ENCODE assay signal across 1 cellular context in the genomic region with DNA sequence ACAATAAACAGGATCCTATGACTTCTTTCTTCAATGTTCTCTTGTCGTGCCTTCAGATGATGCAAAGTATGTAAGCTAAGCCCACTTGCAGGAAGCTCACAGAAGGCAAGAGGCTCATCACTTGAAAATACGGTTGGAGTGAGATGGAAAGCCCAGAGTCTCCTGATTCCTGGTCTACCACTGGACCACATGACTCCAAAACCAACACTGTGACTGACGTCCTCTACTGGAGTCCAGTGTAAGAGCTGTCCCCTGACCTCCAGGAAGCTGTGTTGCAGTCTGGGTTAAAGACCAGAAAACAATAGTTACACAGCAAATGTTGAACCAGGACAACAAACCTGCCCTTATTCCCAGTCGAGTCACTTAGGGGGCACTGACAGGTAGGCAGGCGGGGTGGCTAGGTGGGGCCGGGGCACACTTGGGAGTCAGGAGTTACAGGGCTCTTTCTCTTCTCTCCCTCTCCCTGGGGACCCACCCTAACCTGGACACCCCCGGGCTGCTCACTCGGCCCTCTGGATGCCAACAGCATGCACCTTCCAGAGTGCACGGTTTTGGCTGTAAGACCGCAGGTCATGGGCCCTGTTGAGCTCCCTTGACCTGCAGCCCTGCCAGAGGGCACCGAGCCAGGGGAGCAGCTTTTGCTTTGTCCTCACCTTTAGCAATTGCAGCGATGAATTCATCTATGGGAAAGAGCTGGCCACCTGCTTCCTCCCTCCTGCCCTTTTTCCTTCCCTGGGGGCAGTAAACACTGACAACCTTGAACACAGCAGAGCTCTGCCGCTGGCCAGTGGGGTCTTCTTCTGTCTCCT.
TF ChIP-seq lines count a peak whose summit lies in the region.

No MANE protein-coding gene starts in this region.

TF ChIP-seq in HepG2, 621 proteins besides CTCF, POLR2A, EP300 and RAD21 (continued from another document and continues in another):
- TF ChIP-seq, protein P1, sequence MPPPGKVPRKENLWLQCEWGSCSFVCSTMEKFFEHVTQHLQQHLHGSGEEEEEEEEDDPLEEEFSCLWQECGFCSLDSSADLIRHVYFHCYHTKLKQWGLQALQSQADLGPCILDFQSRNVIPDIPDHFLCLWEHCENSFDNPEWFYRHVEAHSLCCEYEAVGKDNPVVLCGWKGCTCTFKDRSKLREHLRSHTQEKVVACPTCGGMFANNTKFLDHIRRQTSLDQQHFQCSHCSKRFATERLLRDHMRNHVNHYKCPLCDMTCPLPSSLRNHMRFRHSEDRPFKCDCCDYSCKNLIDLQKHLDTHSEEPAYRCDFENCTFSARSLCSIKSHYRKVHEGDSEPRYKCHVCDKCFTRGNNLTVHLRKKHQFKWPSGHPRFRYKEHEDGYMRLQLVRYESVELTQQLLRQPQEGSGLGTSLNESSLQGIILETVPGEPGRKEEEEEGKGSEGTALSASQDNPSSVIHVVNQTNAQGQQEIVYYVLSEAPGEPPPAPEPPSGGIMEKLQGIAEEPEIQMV (CRISPR knock-in tag; IDR thresholded peaks at IDR 0.05; ENCODE audit: low read depth) = peak; percentile 74; the same call in 1 of the 2 replicates
- TF ChIP-seq POLR2AphosphoS5 (IDR thresholded peaks at IDR 0.05; ENCODE audit: low read depth, low read length) (peak; percentile 64; the same call in 1 of the 2 replicates), FOXO1 (CRISPR knock-in tag; IDR thresholded peaks at IDR 0.05) (peak; percentile 70; the same call in 1 of the 2 replicates), RBAK (CRISPR knock-in tag; IDR thresholded peaks at IDR 0.05) (peak; percentile 11; the same call in 1 of the 2 replicates), TEAD3 (CRISPR knock-in tag; optimal IDR thresholded peaks at IDR 0.05; ENCODE audit: borderline replicate concordance) (no peak), ZNF235 (CRISPR knock-in tag; IDR thresholded peaks at IDR 0.05; ENCODE audit: borderline replicate concordance) (peak; percentile 32; the same call in 1 of the 2 replicates), RARA (CRISPR knock-in tag; IDR thresholded peaks at IDR 0.05) (peak; percentile 92), ZNF124 (CRISPR knock-in tag; IDR thresholded peaks at IDR 0.05) (no peak), HNF4G (IDR thresholded peaks at IDR 0.05; ENCODE audit: borderline replicate concordance, low read depth, low read length) (0 out of 2 replicates have a peak, but pooled peaks have one; percentile 47), HNF4G (CRISPR knock-in tag; IDR thresholded peaks at IDR 0.05; ENCODE audit: borderline replicate concordance, low read depth) (peak; percentile 62; the same call in 1 of the 2 replicates), NR2C2 (CRISPR knock-in tag; IDR thresholded peaks at IDR 0.05; ENCODE audit: borderline replicate concordance) (peak; percentile 56; the same call in 1 of the 2 replicates), MIXL1 (CRISPR knock-in tag; IDR thresholded peaks at IDR 0.05) (no peak; the same call in 1 of the 2 replicates), ZNF468 (CRISPR knock-in tag; IDR thresholded peaks at IDR 0.05) (no peak), MXD4 (CRISPR knock-in tag; IDR thresholded peaks at IDR 0.05) (peak; percentile 66; the same call in 1 of the 2 replicates), MED13 (CRISPR knock-in tag; IDR thresholded peaks at IDR 0.05) (no peak), ZMYM4 (CRISPR knock-in tag; IDR thresholded peaks at IDR 0.05) (peak; percentile 69), ZFX (CRISPR knock-in tag; IDR thresholded peaks at IDR 0.05; ENCODE audit: low read depth) (peak; percentile 57), ZNF501 (CRISPR knock-in tag; IDR thresholded peaks at IDR 0.05) (peak; percentile 76), ELF1 (CRISPR knock-in tag; IDR thresholded peaks at IDR 0.05) (peak; percentile 66), HES4 (CRISPR knock-in tag; IDR thresholded peaks at IDR 0.05; ENCODE audit: borderline replicate concordance) (peak; percentile 82; the same call in 1 of the 2 replicates), SAP130 (CRISPR knock-in tag; IDR thresholded peaks at IDR 0.05; ENCODE audit: low read depth) (peak; percentile 70), ZNF724P (CRISPR knock-in tag; IDR thresholded peaks at IDR 0.05; ENCODE audit: borderline replicate concordance) (no peak), ZIK1 (CRISPR knock-in tag; IDR thresholded peaks at IDR 0.05; ENCODE audit: borderline replicate concordance, low read depth) (peak; percentile 41; the same call in 1 of the 2 replicates), ZNF292 (CRISPR knock-in tag; IDR thresholded peaks at IDR 0.05; ENCODE audit: borderline replicate concordance, low read depth) (peak; percentile 50), EHMT2 (IDR thresholded peaks at IDR 0.05; ENCODE audit: borderline replicate concordance, low read depth, low read length) (peak; percentile 60; the same call in 1 of the 2 replicates), RBM39 (IDR thresholded peaks at IDR 0.05; ENCODE audit: low read depth, low read length, poor library complexity, severe bottlenecking) (no peak)
- TF ChIP-seq, protein P2, sequence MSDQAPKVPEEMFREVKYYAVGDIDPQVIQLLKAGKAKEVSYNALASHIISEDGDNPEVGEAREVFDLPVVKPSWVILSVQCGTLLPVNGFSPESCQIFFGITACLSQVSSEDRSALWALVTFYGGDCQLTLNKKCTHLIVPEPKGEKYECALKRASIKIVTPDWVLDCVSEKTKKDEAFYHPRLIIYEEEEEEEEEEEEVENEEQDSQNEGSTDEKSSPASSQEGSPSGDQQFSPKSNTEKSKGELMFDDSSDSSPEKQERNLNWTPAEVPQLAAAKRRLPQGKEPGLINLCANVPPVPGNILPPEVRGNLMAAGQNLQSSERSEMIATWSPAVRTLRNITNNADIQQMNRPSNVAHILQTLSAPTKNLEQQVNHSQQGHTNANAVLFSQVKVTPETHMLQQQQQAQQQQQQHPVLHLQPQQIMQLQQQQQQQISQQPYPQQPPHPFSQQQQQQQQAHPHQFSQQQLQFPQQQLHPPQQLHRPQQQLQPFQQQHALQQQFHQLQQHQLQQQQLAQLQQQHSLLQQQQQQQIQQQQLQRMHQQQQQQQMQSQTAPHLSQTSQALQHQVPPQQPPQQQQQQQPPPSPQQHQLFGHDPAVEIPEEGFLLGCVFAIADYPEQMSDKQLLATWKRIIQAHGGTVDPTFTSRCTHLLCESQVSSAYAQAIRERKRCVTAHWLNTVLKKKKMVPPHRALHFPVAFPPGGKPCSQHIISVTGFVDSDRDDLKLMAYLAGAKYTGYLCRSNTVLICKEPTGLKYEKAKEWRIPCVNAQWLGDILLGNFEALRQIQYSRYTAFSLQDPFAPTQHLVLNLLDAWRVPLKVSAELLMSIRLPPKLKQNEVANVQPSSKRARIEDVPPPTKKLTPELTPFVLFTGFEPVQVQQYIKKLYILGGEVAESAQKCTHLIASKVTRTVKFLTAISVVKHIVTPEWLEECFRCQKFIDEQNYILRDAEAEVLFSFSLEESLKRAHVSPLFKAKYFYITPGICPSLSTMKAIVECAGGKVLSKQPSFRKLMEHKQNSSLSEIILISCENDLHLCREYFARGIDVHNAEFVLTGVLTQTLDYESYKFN (CRISPR knock-in tag; conservative IDR thresholded peaks at IDR 0.05) = peak; percentile 82
- TF ChIP-seq, protein P3, sequence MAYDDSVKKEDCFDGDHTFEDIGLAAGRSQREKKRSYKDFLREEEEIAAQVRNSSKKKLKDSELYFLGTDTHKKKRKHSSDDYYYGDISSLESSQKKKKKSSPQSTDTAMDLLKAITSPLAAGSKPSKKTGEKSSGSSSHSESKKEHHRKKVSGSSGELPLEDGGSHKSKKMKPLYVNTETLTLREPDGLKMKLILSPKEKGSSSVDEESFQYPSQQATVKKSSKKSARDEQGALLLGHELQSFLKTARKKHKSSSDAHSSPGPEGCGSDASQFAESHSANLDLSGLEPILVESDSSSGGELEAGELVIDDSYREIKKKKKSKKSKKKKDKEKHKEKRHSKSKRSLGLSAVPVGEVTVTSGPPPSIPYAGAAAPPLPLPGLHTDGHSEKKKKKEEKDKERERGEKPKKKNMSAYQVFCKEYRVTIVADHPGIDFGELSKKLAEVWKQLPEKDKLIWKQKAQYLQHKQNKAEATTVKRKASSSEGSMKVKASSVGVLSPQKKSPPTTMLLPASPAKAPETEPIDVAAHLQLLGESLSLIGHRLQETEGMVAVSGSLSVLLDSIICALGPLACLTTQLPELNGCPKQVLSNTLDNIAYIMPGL (CRISPR knock-in tag; IDR thresholded peaks at IDR 0.05; ENCODE audit: borderline replicate concordance in 1 of 2, low read depth in 1 of 2) = 0 out of 4 replicates have a peak, but pooled peaks of 1 of the 2 experiments have one; percentile 45
- TF ChIP-seq, protein P4, sequence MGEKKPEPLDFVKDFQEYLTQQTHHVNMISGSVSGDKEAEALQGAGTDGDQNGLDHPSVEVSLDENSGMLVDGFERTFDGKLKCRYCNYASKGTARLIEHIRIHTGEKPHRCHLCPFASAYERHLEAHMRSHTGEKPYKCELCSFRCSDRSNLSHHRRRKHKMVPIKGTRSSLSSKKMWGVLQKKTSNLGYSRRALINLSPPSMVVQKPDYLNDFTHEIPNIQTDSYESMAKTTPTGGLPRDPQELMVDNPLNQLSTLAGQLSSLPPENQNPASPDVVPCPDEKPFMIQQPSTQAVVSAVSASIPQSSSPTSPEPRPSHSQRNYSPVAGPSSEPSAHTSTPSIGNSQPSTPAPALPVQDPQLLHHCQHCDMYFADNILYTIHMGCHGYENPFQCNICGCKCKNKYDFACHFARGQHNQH (CRISPR knock-in tag; IDR thresholded peaks at IDR 0.05) = peak; percentile 67; the same call in 1 of the 2 replicates
- TF ChIP-seq, protein P5, sequence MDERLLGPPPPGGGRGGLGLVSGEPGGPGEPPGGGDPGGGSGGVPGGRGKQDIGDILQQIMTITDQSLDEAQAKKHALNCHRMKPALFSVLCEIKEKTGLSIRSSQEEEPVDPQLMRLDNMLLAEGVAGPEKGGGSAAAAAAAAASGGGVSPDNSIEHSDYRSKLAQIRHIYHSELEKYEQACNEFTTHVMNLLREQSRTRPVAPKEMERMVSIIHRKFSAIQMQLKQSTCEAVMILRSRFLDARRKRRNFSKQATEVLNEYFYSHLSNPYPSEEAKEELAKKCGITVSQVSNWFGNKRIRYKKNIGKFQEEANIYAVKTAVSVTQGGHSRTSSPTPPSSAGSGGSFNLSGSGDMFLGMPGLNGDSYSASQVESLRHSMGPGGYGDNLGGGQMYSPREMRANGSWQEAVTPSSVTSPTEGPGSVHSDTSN (CRISPR knock-in tag; IDR thresholded peaks at IDR 0.05) = peak; percentile 69
- TF ChIP-seq, protein P6, sequence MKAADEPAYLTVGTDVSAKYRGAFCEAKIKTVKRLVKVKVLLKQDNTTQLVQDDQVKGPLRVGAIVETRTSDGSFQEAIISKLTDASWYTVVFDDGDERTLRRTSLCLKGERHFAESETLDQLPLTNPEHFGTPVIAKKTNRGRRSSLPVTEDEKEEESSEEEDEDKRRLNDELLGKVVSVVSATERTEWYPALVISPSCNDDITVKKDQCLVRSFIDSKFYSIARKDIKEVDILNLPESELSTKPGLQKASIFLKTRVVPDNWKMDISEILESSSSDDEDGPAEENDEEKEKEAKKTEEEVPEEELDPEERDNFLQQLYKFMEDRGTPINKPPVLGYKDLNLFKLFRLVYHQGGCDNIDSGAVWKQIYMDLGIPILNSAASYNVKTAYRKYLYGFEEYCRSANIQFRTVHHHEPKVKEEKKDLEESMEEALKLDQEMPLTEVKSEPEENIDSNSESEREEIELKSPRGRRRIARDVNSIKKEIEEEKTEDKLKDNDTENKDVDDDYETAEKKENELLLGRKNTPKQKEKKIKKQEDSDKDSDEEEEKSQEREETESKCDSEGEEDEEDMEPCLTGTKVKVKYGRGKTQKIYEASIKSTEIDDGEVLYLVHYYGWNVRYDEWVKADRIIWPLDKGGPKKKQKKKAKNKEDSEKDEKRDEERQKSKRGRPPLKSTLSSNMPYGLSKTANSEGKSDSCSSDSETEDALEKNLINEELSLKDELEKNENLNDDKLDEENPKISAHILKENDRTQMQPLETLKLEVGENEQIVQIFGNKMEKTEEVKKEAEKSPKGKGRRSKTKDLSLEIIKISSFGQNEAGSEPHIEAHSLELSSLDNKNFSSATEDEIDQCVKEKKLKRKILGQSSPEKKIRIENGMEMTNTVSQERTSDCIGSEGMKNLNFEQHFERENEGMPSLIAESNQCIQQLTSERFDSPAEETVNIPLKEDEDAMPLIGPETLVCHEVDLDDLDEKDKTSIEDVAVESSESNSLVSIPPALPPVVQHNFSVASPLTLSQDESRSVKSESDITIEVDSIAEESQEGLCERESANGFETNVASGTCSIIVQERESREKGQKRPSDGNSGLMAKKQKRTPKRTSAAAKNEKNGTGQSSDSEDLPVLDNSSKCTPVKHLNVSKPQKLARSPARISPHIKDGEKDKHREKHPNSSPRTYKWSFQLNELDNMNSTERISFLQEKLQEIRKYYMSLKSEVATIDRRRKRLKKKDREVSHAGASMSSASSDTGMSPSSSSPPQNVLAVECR (CRISPR knock-in tag; IDR thresholded peaks at IDR 0.05; ENCODE audit: borderline replicate concordance) = peak; percentile 53; the same call in 1 of the 2 replicates
- TF ChIP-seq, protein P7, sequence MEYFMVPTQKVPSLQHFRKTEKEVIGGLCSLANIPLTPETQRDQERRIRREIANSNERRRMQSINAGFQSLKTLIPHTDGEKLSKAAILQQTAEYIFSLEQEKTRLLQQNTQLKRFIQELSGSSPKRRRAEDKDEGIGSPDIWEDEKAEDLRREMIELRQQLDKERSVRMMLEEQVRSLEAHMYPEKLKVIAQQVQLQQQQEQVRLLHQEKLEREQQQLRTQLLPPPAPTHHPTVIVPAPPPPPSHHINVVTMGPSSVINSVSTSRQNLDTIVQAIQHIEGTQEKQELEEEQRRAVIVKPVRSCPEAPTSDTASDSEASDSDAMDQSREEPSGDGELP (IDR thresholded peaks at IDR 0.05; ENCODE audit: borderline replicate concordance, low read depth) = peak; percentile 57; the same call in 1 of the 2 replicates
- TF ChIP-seq, protein P8, sequence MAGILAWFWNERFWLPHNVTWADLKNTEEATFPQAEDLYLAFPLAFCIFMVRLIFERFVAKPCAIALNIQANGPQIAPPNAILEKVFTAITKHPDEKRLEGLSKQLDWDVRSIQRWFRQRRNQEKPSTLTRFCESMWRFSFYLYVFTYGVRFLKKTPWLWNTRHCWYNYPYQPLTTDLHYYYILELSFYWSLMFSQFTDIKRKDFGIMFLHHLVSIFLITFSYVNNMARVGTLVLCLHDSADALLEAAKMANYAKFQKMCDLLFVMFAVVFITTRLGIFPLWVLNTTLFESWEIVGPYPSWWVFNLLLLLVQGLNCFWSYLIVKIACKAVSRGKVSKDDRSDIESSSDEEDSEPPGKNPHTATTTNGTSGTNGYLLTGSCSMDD (CRISPR knock-in tag; IDR thresholded peaks at IDR 0.05) = no peak
- TF ChIP-seq, protein P9, sequence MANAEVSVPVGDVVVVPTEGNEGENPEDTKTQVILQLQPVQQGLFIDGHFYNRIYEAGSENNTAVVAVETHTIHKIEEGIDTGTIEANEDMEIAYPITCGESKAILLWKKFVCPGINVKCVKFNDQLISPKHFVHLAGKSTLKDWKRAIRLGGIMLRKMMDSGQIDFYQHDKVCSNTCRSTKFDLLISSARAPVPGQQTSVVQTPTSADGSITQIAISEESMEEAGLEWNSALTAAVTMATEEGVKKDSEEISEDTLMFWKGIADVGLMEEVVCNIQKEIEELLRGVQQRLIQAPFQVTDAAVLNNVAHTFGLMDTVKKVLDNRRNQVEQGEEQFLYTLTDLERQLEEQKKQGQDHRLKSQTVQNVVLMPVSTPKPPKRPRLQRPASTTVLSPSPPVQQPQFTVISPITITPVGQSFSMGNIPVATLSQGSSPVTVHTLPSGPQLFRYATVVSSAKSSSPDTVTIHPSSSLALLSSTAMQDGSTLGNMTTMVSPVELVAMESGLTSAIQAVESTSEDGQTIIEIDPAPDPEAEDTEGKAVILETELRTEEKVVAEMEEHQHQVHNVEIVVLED (CRISPR knock-in tag; IDR thresholded peaks at IDR 0.05; ENCODE audit: borderline replicate concordance) = no peak; the same call in 1 of the 2 replicates
